Comparison of ENCODE assay signal across 19 cellular contexts in genomic region chr14:102898298-102898697, GRCh38. TPM values are rescaled to one million over a fixed set of nuclear protein-coding genes. Genes with fewer than 3 reads are reported as not detected.
DNase-seq lines count a peak whose midpoint lies in the region; ATAC-seq and TF ChIP-seq lines count a peak whose summit lies in the region.
"Had no signal": no experiment of that assay in that cellular context is flagged by ENCODE, and none has a peak within 500 bp of the region (broad histone marks: within the 10 kb centered on the region; RNA-seq: fewer than 3 reads in every experiment).

No MANE protein-coding gene starts in this region.

- H3K27ac ChIP-seq in CD4-positive, alpha-beta memory T cell (ENCODE audit: low read depth, low read length), result no peak overlapping the region
- no peak overlapping the region for H3K27ac ChIP-seq in stomach
- H3K27ac ChIP-seq: KMS-11 had no signal

- WGBS in stomach, 5 donors, result 88 to 99% (median 96%) methylated on average over 5 to 6 of the region's 6 CpGs

- H3K36me3 ChIP-seq in CD4-positive, alpha-beta memory T cell (ENCODE audit: insufficient read depth, low read length), result peaks cover 38% of the 10 kb centered on the region
- peaks cover 5 to 59% (median 46%) of the 10 kb centered on the region in 4 donors for H3K36me3 ChIP-seq in stomach
- H3K36me3 ChIP-seq: MG63 had no signal

- no peak overlapping the region for H3K4me3 ChIP-seq in CD4-positive, alpha-beta memory T cell (ENCODE audit: low read length in 2 of 2)
- no peak overlapping the region for H3K4me3 ChIP-seq in stomach
- H3K4me3 ChIP-seq: MG63 had no signal

- CTCF ChIA-PET in activated CD8-positive, alpha-beta memory T cell treated with anti-CD3 and anti-CD28 coated beads, Interleukin-2, amount 10 ng/mL, durations not matched to agents 7 days and 5 days (lab: Charles Lee), result no interaction called here
- CTCF ChIA-PET in CD4-positive, alpha-beta memory T cell (lab: Charles Lee; ENCODE audit: partially characterized antibody), result no interaction called here

- DNase-seq in activated CD8-positive, alpha-beta memory T cell treated with anti-CD3 and anti-CD28 coated beads, Interleukin-2, amount 10 ng/mL, durations not matched to agents 7 days and 5 days, result no peak
- DNase-seq in activated CD8-positive, alpha-beta memory T cell treated with anti-CD3 and anti-CD28 coated beads for 24 hours, result no peak
- DNase-seq in CD4-positive, alpha-beta memory T cell, result no peak
- no peak for DNase-seq in activated T-helper 1 cell treated with anti-CD3 and anti-CD28 coated beads, Interleukin-12 subunit alpha, Interleukin-12 subunit beta, Interleukin-2, Interleukin-4 antibody, amounts not matched to agents 30 ng/mL and 10 ng/mL and 1 ng/mL, durations not matched to agents 14 hours and 24 hours and 36 hours (ENCODE audit: low spot score)
- DNase-seq in nephron progenitor cell (no peak), stomach (no peak), HCEC 1CT (no peak)
- DNase-seq: AML-193; CD8-positive, alpha-beta memory T cell; GF-D8; MG63; NCI-H1105; NCI-H187 treated with DMSO at 0.1 percent for 48 hours; NCI-H2171; NCI-H774 had no signal

- H3K4me3 Mint-ChIP-seq in activated CD8-positive, alpha-beta memory T cell treated with anti-CD3 and anti-CD28 coated beads, Interleukin-2, amount 10 ng/mL, durations not matched to agents 7 days and 5 days, result no peak overlapping the region
- no peak overlapping the region for H3K4me3 Mint-ChIP-seq in CD4-positive, alpha-beta memory T cell
- H3K4me3 Mint-ChIP-seq in activated T-helper 1 cell treated with anti-CD3 and anti-CD28 coated beads, Interleukin-12 subunit alpha, Interleukin-12 subunit beta, Interleukin-2, Interleukin-4 antibody, amounts not matched to agents 30 ng/mL and 10 ng/mL and 1 ng/mL, durations not matched to agents 14 hours and 24 hours and 36 hours, result no peak overlapping the region
- H3K4me3 Mint-ChIP-seq in nephron progenitor cell, result no peak overlapping the region
- H3K4me3 Mint-ChIP-seq: CD8-positive, alpha-beta memory T cell had no signal

- H3K27ac Mint-ChIP-seq in activated CD8-positive, alpha-beta memory T cell treated with anti-CD3 and anti-CD28 coated beads, Interleukin-2, amount 10 ng/mL, durations not matched to agents 7 days and 5 days, result peak overlapping the region; percentile 38
- peak overlapping the region in 5 of 7 donors; percentile 4 to 60 (median 48) for H3K27ac Mint-ChIP-seq in CD4-positive, alpha-beta memory T cell
- H3K27ac Mint-ChIP-seq in activated T-helper 1 cell treated with anti-CD3 and anti-CD28 coated beads, Interleukin-12 subunit alpha, Interleukin-12 subunit beta, Interleukin-2, Interleukin-4 antibody, amounts not matched to agents 30 ng/mL and 10 ng/mL and 1 ng/mL, durations not matched to agents 14 hours and 24 hours and 36 hours, result peak overlapping the region; percentile 62
- H3K27ac Mint-ChIP-seq in nephron progenitor cell, result peak overlapping the region; percentile 22

- TF ChIP-seq POLR2A in stomach (IDR thresholded peaks at IDR 0.05), result no peak

- POLR2A ChIA-PET in CD4-positive, alpha-beta memory T cell (lab: Charles Lee; ENCODE audit: partially characterized antibody), result no interaction called here

- peaks cover 17% of the 10 kb centered on the region for H3K4me1 Mint-ChIP-seq in activated CD8-positive, alpha-beta memory T cell treated with anti-CD3 and anti-CD28 coated beads, Interleukin-2, amount 10 ng/mL, durations not matched to agents 7 days and 5 days
- peaks cover 8 to 11% (median 9%) of the 10 kb centered on the region in 4 donors for H3K4me1 Mint-ChIP-seq in CD4-positive, alpha-beta memory T cell
- peaks cover 23% of the 10 kb centered on the region for H3K4me1 Mint-ChIP-seq in activated T-helper 1 cell treated with anti-CD3 and anti-CD28 coated beads, Interleukin-12 subunit alpha, Interleukin-12 subunit beta, Interleukin-2, Interleukin-4 antibody, amounts not matched to agents 30 ng/mL and 10 ng/mL and 1 ng/mL, durations not matched to agents 14 hours and 24 hours and 36 hours (ENCODE audit: low read depth)
- peaks cover 26% of the 10 kb centered on the region for H3K4me1 Mint-ChIP-seq in nephron progenitor cell

- no peak for TF ChIP-seq EP300 in stomach (IDR thresholded peaks at IDR 0.05)

- no peaks in the 10 kb centered on the region for H3K4me1 ChIP-seq in CD4-positive, alpha-beta memory T cell (ENCODE audit: insufficient read depth, low read length)
- H3K4me1 ChIP-seq in stomach, result peaks cover 0 to 11% (median 2%) of the 10 kb centered on the region in 4 donors

- H3K9me3 ChIP-seq in CD4-positive, alpha-beta memory T cell (ENCODE audit: control insufficient read depth in 1 of 2, low read length in 2 of 2), result no peaks in the 10 kb centered on the region
- H3K9me3 ChIP-seq in stomach, result no peaks in the 10 kb centered on the region
- H3K9me3 ChIP-seq: MG63 had no signal

- ATAC-seq in activated CD8-positive, alpha-beta memory T cell treated with anti-CD3 and anti-CD28 coated beads, Interleukin-2, amount 10 ng/mL, durations not matched to agents 7 days and 5 days, result no peak
- ATAC-seq in HG03139 (IDR thresholded peaks at IDR 0.05; ENCODE audit: unreplicated experiment), result no peak
- ATAC-seq: Right ventricle myocardium inferior had no signal

- H3K27me3 Mint-ChIP-seq in activated CD8-positive, alpha-beta memory T cell treated with anti-CD3 and anti-CD28 coated beads, Interleukin-2, amount 10 ng/mL, durations not matched to agents 7 days and 5 days, result no peaks in the 10 kb centered on the region
- no peaks in the 10 kb centered on the region for H3K27me3 Mint-ChIP-seq in CD4-positive, alpha-beta memory T cell
- H3K27me3 Mint-ChIP-seq in activated T-helper 1 cell treated with anti-CD3 and anti-CD28 coated beads, Interleukin-12 subunit alpha, Interleukin-12 subunit beta, Interleukin-2, Interleukin-4 antibody, amounts not matched to agents 30 ng/mL and 10 ng/mL and 1 ng/mL, durations not matched to agents 14 hours and 24 hours and 36 hours (ENCODE audit: insufficient read depth), result no peaks in the 10 kb centered on the region
- peaks cover 7% of the 10 kb centered on the region for H3K27me3 Mint-ChIP-seq in nephron progenitor cell (ENCODE audit: low read depth, poor library complexity)
- H3K27me3 Mint-ChIP-seq: CD8-positive, alpha-beta memory T cell had no signal

- intact Hi-C loops in CD4-positive, alpha-beta memory T cell (cut with micrococcal nuclease), result no loop called here
- intact Hi-C loops in activated T-helper 1 cell treated with anti-CD3 and anti-CD28 coated beads, Interleukin-12 subunit alpha, Interleukin-12 subunit beta, Interleukin-2, Interleukin-4 antibody, amounts not matched to agents 30 ng/mL and 10 ng/mL and 1 ng/mL, durations not matched to agents 14 hours and 24 hours and 36 hours (cut with micrococcal nuclease), result no loop called here
- intact Hi-C loops in stomach (cut with DNase I; ENCODE audit: low total_unique reads), result no loop called here

- H3K9me3 Mint-ChIP-seq in activated CD8-positive, alpha-beta memory T cell treated with anti-CD3 and anti-CD28 coated beads, Interleukin-2, amount 10 ng/mL, durations not matched to agents 7 days and 5 days (ENCODE audit: low read depth), result no peaks in the 10 kb centered on the region
- no peaks in the 10 kb centered on the region for H3K9me3 Mint-ChIP-seq in CD4-positive, alpha-beta memory T cell
- no peaks in the 10 kb centered on the region for H3K9me3 Mint-ChIP-seq in activated T-helper 1 cell treated with anti-CD3 and anti-CD28 coated beads, Interleukin-12 subunit alpha, Interleukin-12 subunit beta, Interleukin-2, Interleukin-4 antibody, amounts not matched to agents 30 ng/mL and 10 ng/mL and 1 ng/mL, durations not matched to agents 14 hours and 24 hours and 36 hours
- no peaks in the 10 kb centered on the region for H3K9me3 Mint-ChIP-seq in nephron progenitor cell
- H3K9me3 Mint-ChIP-seq: CD8-positive, alpha-beta memory T cell had no signal

- TF ChIP-seq CTCF in nephron progenitor cell (IDR thresholded peaks at IDR 0.05), result no peak
- no peak for TF ChIP-seq CTCF in stomach (IDR thresholded peaks at IDR 0.05)

- H3K36me3 Mint-ChIP-seq in activated CD8-positive, alpha-beta memory T cell treated with anti-CD3 and anti-CD28 coated beads, Interleukin-2, amount 10 ng/mL, durations not matched to agents 7 days and 5 days, result peaks cover 27% of the 10 kb centered on the region
- H3K36me3 Mint-ChIP-seq in CD4-positive, alpha-beta memory T cell, result peaks cover 27 to 66% of the 10 kb centered on the region in 2 donors
- peaks cover 45% of the 10 kb centered on the region for H3K36me3 Mint-ChIP-seq in activated T-helper 1 cell treated with anti-CD3 and anti-CD28 coated beads, Interleukin-12 subunit alpha, Interleukin-12 subunit beta, Interleukin-2, Interleukin-4 antibody, amounts not matched to agents 30 ng/mL and 10 ng/mL and 1 ng/mL, durations not matched to agents 14 hours and 24 hours and 36 hours (ENCODE audit: low read depth)
- peaks cover 45% of the 10 kb centered on the region for H3K36me3 Mint-ChIP-seq in nephron progenitor cell (ENCODE audit: low read depth)

- no peaks in the 10 kb centered on the region for H3K27me3 ChIP-seq in CD4-positive, alpha-beta memory T cell (ENCODE audit: insufficient read depth, low read length)
- no peaks in the 10 kb centered on the region for H3K27me3 ChIP-seq in stomach
- H3K27me3 ChIP-seq: MG63 had no signal

RNA-seq across cellular contexts. Expression of gene AMN, which starts 24.2 kb away (rescaled TPM):
- under 1 TPM; 0.35 to 0.53 TPM for total RNA-seq in activated CD8-positive, alpha-beta memory T cell treated with anti-CD3 and anti-CD28 coated beads, Interleukin-2, amount 10 ng/mL, durations not matched to agents 7 days and 5 days
- total RNA-seq in CD4-positive, alpha-beta memory T cell, result 1 to 10 TPM; 5.1 to 7.1 TPM
- 1 to 10 TPM in 1 of 2 donors, under 1 TPM in 1; 0.77 to 2.1 TPM for polyA plus RNA-seq in CD4-positive, alpha-beta memory T cell
- total RNA-seq in activated T-helper 1 cell treated with anti-CD3 and anti-CD28 coated beads, Interleukin-12 subunit alpha, Interleukin-12 subunit beta, Interleukin-2, Interleukin-4 antibody, amounts not matched to agents 30 ng/mL and 10 ng/mL and 1 ng/mL, durations not matched to agents 14 hours and 24 hours and 36 hours, result 0.44 and 0.69 TPM in 2 replicates
- total RNA-seq in stomach, result 100 to 1,000 TPM in 2 of 5 donors, 10 to 100 TPM in 1, 1 to 10 TPM in 2; 1.3 to 781 (median 21.7) TPM
- 10 to 100 TPM in 2 of 3 donors, 1 to 10 TPM in 1; 3.2 to 14.7 (median 12.8) TPM for polyA plus RNA-seq in stomach
- total RNA-seq: H4 had no signal
